Comparison of ENCODE assay signal across 13 cellular contexts in the genomic region with DNA sequence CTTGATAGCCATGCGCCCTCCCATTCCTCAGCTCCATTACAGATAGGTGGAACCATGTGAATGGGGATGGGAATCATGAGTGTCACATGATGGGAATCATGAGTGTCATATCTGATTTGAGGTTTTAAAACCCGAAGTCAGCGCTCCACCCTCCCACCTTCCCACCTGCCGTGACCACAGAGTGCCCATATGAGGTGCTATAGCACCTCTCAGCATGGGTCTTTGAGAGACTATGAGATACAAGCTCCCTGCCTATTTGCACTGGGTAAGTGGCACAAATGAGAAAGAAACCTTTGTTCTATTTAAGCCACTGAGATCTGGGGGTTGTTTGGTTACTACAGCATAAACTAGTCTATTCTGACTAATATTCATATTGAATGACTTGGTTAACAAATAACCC.
"Had no signal": no experiment of that assay in that cellular context is flagged by ENCODE, and none has a peak within 500 bp of the region (broad histone marks: within the 10 kb centered on the region; RNA-seq: fewer than 3 reads in every experiment).

No MANE protein-coding gene starts in this region.

- ATAC-seq: activated CD4-positive, CD25-positive, alpha-beta regulatory T cell treated with anti-CD3 and anti-CD28 coated beads, Interleukin-2, amount 50 U/mL, for 24 hours; effector memory CD8-positive, alpha-beta T cell; left colon had no signal

- H3K27me3 Mint-ChIP-seq: activated naive CD4-positive, alpha-beta T cell treated with anti-CD3 and anti-CD28 coated beads, Interleukin-2, amount 50 U/mL, for 24 hours; dendritic cell treated with granulocyte-macrophage colony-stimulating factor and Interleukin-4, amounts not matched to agents 40 ng/mL and 50 ng/mL, for 4 days; effector memory CD8-positive, alpha-beta T cell; memory B cell; stimulated activated naive CD8-positive, alpha-beta T cell treated with anti-CD3 and anti-CD28 coated beads, Interleukin-15, Interleukin-2, amounts not matched to agents 100 ng/mL and 50 ng/mL, for 24 hours had no signal

- H3K36me3 Mint-ChIP-seq: activated naive CD4-positive, alpha-beta T cell treated with anti-CD3 and anti-CD28 coated beads, Interleukin-2, amount 50 U/mL, for 24 hours; brain; immature natural killer cell; memory B cell had no signal

- H3K4me1 Mint-ChIP-seq: activated naive CD4-positive, alpha-beta T cell treated with anti-CD3 and anti-CD28 coated beads, Interleukin-2, amount 50 U/mL, for 24 hours; immature natural killer cell; memory B cell had no signal

- H3K9me3 Mint-ChIP-seq: dendritic cell treated with granulocyte-macrophage colony-stimulating factor and Interleukin-4, amounts not matched to agents 40 ng/mL and 50 ng/mL, for 4 days had no signal

- DNase-seq: activated CD4-positive, alpha-beta T cell treated with anti-CD3 and anti-CD28 coated beads, Interleukin-2, amount 50 U/mL, for 4 hours; activated T-cell treated with anti-CD3 and anti-CD28 coated beads, Interleukin-2, amount 50 U/mL, for 1 hour; effector memory CD8-positive, alpha-beta T cell; hypothalamus; immature natural killer cell; left colon; stimulated activated CD4-positive, alpha-beta T cell treated with anti-CD3 and anti-CD28 coated beads, Interleukin-4, amount 100 ng/mL, for 24 hours had no signal

- H3K27ac Mint-ChIP-seq: activated naive CD4-positive, alpha-beta T cell treated with anti-CD3 and anti-CD28 coated beads, Interleukin-2, amount 50 U/mL, for 24 hours; brain; dendritic cell treated with granulocyte-macrophage colony-stimulating factor and Interleukin-4, amounts not matched to agents 40 ng/mL and 50 ng/mL, for 4 days; effector memory CD8-positive, alpha-beta T cell; immature natural killer cell; memory B cell; stimulated activated naive CD8-positive, alpha-beta T cell treated with anti-CD3 and anti-CD28 coated beads, Interleukin-15, Interleukin-2, amounts not matched to agents 100 ng/mL and 50 ng/mL, for 24 hours had no signal

- H3K4me3 Mint-ChIP-seq: activated naive CD4-positive, alpha-beta T cell treated with anti-CD3 and anti-CD28 coated beads, Interleukin-2, amount 50 U/mL, for 24 hours; brain; dendritic cell treated with granulocyte-macrophage colony-stimulating factor and Interleukin-4, amounts not matched to agents 40 ng/mL and 50 ng/mL, for 4 days; effector memory CD8-positive, alpha-beta T cell; immature natural killer cell; memory B cell; stimulated activated naive CD8-positive, alpha-beta T cell treated with anti-CD3 and anti-CD28 coated beads, Interleukin-15, Interleukin-2, amounts not matched to agents 100 ng/mL and 50 ng/mL, for 24 hours had no signal
